In the genomic region with DNA sequence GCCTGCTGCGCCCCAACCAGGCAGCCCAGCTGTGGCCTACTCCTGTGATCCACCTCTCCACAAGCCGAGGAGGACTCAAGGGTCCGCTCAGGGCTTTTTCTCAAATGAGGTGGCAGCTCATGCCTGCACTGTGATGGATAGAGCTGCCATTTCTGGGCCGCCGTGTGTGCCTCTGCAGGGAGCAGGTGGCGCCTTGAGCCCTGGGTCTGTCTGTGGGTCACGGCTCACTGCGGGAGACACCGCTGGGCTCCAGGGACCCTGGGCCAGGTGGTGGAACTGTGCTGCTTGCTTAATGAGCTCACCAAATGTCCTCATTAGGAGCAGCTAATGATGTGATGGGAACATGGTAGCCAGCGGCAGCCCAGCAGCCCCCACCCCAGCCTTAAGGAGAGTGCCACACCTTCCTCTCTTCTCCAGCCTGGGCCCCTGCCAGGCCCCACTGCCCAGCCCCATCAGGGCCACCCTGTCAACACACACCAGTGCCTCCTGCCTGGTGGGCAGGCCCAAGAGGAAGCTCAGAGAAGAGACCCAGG, we compare ENCODE assay signal across 17 cellular contexts.
"Had no signal": no experiment of that assay in that cellular context is flagged by ENCODE, and none has a peak within 500 bp of the region (broad histone marks: within the 10 kb centered on the region; RNA-seq: fewer than 3 reads in every experiment).

No MANE protein-coding gene starts in this region.

- H3K36me3 Mint-ChIP-seq: activated naive CD4-positive, alpha-beta T cell treated with anti-CD3 and anti-CD28 coated beads, Interleukin-2, amount 50 U/mL, for 24 hours; natural killer cell treated with Interleukin-12 subunit alpha and Interleukin-12 subunit beta and Interleukin-15 and Interleukin-18, amount 100 ng/mL, for 72 hours had no signal

- H3K4me3 Mint-ChIP-seq: activated naive CD4-positive, alpha-beta T cell treated with anti-CD3 and anti-CD28 coated beads, Interleukin-2, amount 50 U/mL, for 24 hours; central memory CD8-positive, alpha-beta T cell; endodermal cell; natural killer cell treated with Interleukin-12 subunit alpha and Interleukin-12 subunit beta and Interleukin-15 and Interleukin-18, amount 100 ng/mL, for 72 hours had no signal

- H3K27ac Mint-ChIP-seq: activated naive CD4-positive, alpha-beta T cell treated with anti-CD3 and anti-CD28 coated beads, Interleukin-2, amount 50 U/mL, for 24 hours; endodermal cell; natural killer cell treated with Interleukin-12 subunit alpha and Interleukin-12 subunit beta and Interleukin-15 and Interleukin-18, amount 100 ng/mL, for 72 hours had no signal

- FAIRE-seq: keratinocyte had no signal

- H3K4me1 Mint-ChIP-seq: activated naive CD4-positive, alpha-beta T cell treated with anti-CD3 and anti-CD28 coated beads, Interleukin-2, amount 50 U/mL, for 24 hours; central memory CD8-positive, alpha-beta T cell; endodermal cell had no signal

- H3K27me3 Mint-ChIP-seq: activated naive CD4-positive, alpha-beta T cell treated with anti-CD3 and anti-CD28 coated beads, Interleukin-2, amount 50 U/mL, for 24 hours had no signal

- DNase-seq: activated CD4-positive, CD25-positive, alpha-beta regulatory T cell treated with anti-CD3 and anti-CD28 coated beads, Interleukin-2, amount 50 U/mL, for 72 hours; activated CD8-positive, alpha-beta memory T cell treated with anti-CD3 and anti-CD28 coated beads for 24 hours; activated CD8-positive, alpha-beta memory T cell treated with anti-CD3 and anti-CD28 coated beads, Interleukin-2, amount 50 U/mL, for 48 hours; activated gamma-delta T cell; activated T-cell treated with anti-CD3 and anti-CD28 coated beads, Interleukin-2, amount 50 U/mL, for 48 hours; colonic mucosa; endodermal cell; foreskin keratinocyte; hypothalamus; stimulated activated CD8-positive, alpha-beta memory T cell treated with anti-CD3 and anti-CD28 coated beads, Interleukin-4, amount 100 ng/mL, for 48 hours; stimulated activated naive CD4-positive, alpha-beta T cell; thyroid gland; uterus had no signal

- H3K9me3 Mint-ChIP-seq: activated naive CD4-positive, alpha-beta T cell treated with anti-CD3 and anti-CD28 coated beads, Interleukin-2, amount 50 U/mL, for 24 hours; central memory CD8-positive, alpha-beta T cell; endodermal cell; natural killer cell treated with Interleukin-12 subunit alpha and Interleukin-12 subunit beta and Interleukin-15 and Interleukin-18, amount 100 ng/mL, for 72 hours had no signal
